8 cellular contexts compared by ENCODE assay signal in the genomic region with DNA sequence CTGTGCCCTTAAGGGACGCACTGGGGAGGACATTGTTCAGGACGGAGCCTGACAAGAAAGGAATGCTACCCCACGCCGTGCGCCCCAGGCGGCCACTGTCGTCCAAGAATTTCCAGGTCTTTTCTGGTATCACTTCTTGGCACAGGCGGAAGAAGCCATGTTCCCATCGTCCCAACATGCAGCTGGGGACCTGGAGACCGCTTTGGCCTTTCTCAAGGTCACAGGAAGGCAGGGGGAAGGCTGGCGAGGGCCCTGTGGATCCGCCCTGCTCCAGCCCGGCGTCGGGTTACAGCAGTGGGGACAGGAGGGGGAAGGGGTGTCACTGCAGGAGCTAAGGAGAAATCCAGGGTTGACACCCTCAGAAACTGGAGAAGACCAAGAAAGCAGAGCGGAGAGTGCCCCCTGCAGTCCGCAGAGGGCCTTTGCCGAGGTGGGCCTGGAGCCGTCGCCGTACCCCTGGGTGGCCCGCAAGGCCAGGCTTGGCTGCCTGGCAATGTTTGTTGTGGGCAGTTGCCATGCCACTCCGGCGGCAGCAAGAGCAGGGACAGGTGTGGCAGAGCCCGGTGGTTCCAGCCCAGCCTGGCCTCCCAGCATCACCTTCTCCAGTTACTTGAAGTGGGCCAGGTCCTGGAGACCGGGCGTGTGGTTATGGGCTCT.
DNase-seq lines count a peak whose midpoint lies in the region; ATAC-seq, FAIRE-seq and TF ChIP-seq lines count a peak whose summit lies in the region.

No MANE protein-coding gene starts in this region.

- FAIRE-seq in GM19239 (lab: Jason Lieb, UNC), result no peak

- peak; percentile 57 for DNase-seq in NCI-H2107 (lab: John Stamatoyannopoulos, UW)
- DNase-seq in erythroblast (lab: John Stamatoyannopoulos, UW), result peak; percentile 24 to 31
- peak; percentile 78 for DNase-seq in posterior vena cava (ENCODE audit: low spot score)
- no peak for DNase-seq in epidermal melanocyte (ENCODE audit: insufficient read length, low spot score)
- DNase-seq in GM19239 (ENCODE audit: insufficient read length, low spot score), result no peak
- no peak for DNase-seq in GOT3 (lab: John Stamatoyannopoulos, UW)

- intact Hi-C loops in posterior vena cava (cut with DNase I), result no loop called here

- no peak for TF ChIP-seq POLR2A in erythroblast (IDR thresholded peaks at IDR 0.05; ENCODE audit: low read length)

- TF ChIP-seq CTCF in GM12872 (IDR thresholded peaks at IDR 0.05; ENCODE audit: insufficient read depth, low read depth, low read length), result peak; percentile 66

- no peak for ATAC-seq in GM18502 (IDR thresholded peaks at IDR 0.05; ENCODE audit: poor library complexity, unreplicated experiment)

Comparison
In these comparisons a context has a peak if more than half of its experiments do, and no peak if none do; other contexts are left out.
1. DNase-seq: peak in NCI-H2107 (single experiment), erythroblast (2 of 2) and posterior vena cava (single experiment); none in epidermal melanocyte (single experiment), GM19239 (single experiment) and GOT3 (single experiment).